Comparison of ENCODE assay signal across 8 cellular contexts in the genomic region with DNA sequence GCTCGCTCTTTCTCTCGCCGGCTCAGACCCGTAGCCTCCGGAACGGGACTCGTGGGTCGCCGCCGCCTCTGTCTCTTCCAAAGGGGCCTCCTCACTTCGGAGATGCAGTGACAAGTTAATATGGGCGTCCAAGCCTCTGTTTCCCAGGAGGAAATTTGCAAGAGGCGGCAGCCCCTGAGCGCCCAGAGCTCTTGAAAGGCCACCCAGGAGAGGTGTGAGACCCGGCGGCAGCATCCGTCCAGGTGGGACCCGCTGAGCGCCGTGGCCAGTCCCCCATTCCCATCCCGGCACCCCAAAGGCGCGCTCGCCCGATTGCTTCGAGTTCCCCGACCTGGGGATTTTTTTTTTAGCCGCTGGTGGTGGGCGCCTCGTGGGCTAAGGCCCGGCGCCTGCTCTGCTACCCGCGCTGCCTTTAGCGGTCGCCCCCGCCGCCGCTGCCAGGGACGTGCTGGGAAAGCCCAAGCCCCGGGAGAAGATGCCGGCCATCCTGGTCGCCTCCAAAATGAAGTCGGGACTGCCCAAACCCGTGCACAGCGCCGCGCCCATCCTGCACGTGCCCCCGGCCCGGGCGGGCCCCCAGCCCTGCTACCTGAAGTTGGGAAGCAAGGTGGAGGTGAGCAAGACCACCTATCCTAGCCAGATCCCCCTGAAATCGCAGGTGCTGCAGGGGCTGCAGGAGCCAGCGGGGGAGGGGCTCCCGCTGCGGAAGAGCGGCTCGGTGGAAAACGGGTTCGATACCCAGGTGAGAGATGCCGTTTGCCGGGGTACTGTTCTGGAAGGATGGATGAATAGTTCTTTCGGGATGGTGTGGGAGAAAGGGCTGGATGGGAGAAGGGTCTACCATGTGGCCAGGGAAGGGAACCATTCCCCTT. TPM values are rescaled to one million over a fixed set of nuclear protein-coding genes. Genes with fewer than 3 reads are reported as not detected.
DNase-seq lines count a peak whose midpoint lies in the region; ATAC-seq and TF ChIP-seq lines count a peak whose summit lies in the region.

No MANE protein-coding gene starts in this region.

- H3K36me3 ChIP-seq in MG63, result peaks cover 43% of the 10 kb centered on the region
- no peaks in the 10 kb centered on the region for H3K36me3 ChIP-seq in naive thymus-derived CD4-positive, alpha-beta T cell (ENCODE audit: control insufficient read depth in 2 of 3, insufficient read depth in 3 of 3, low read length in 3 of 3)

- POLR2A ChIA-PET in naive thymus-derived CD4-positive, alpha-beta T cell (lab: Charles Lee), result interaction anchor here (1.6 kb wide), 1 partner anchor 10 kb away, joined by 5 read pairs; no protein-coding TSS in a partner anchor

- TF ChIP-seq CTCF in coronary artery (IDR thresholded peaks at IDR 0.05), result no peak

- intact Hi-C loops in naive thymus-derived CD4-positive, alpha-beta T cell (cut with micrococcal nuclease), result loop anchor here (2.0 to 10.0 kb wide), 7 partner anchors 596 to 1701 kb away; partner anchors contain the start of genes SERGEF (in 2 of the 2), ZDHHC13 (in 2 of the 2), HTATIP2 (in 1 of the 2) and LDHA (in 1 of the 2)

- H3K4me1 Mint-ChIP-seq in naive thymus-derived CD4-positive, alpha-beta T cell, result peaks cover 6 to 27% (median 24%) of the 10 kb centered on the region in 7 donors

- H3K4me3 ChIP-seq in MG63 (peak overlapping the region; percentile 77), coronary artery (peak overlapping the region; percentile 97)
- H3K4me3 ChIP-seq in naive thymus-derived CD4-positive, alpha-beta T cell (ENCODE audit: low read length), result peak overlapping the region; percentile 81

- peaks cover 0 to 2% (median 0%) of the 10 kb centered on the region in 5 donors for H3K36me3 Mint-ChIP-seq in naive thymus-derived CD4-positive, alpha-beta T cell

- H3K4me1 ChIP-seq in naive thymus-derived CD4-positive, alpha-beta T cell (ENCODE audit: control insufficient read depth in 2 of 2, insufficient read depth in 2 of 2, low read length in 2 of 2), result peaks cover 14 to 18% of the 10 kb centered on the region in 2 donors

- H3K27ac Mint-ChIP-seq in naive thymus-derived CD4-positive, alpha-beta T cell, result peak overlapping the region in 3 of 9 donors; percentile 8 to 73 (median 60)

- H3K9me3 Mint-ChIP-seq in naive thymus-derived CD4-positive, alpha-beta T cell, result peaks cover 0 to 3% (median 0%) of the 10 kb centered on the region in 11 donors

- peak; percentile 20 for DNase-seq in NCI-H82 (lab: John Stamatoyannopoulos, UW)
- no peak for DNase-seq in NCI-H82 treated with DMSO at 0.1 percent for 48 hours (lab: John Stamatoyannopoulos, UW; ENCODE audit: unreplicated experiment)
- no peak for DNase-seq in MG63
- DNase-seq in coronary artery (ENCODE audit: low spot score), result no peak
- peak in 2 of 9 donors; percentile 8 to 9 for DNase-seq in naive thymus-derived CD4-positive, alpha-beta T cell
- no peak for DNase-seq in mesenteric fat pad (ENCODE audit: low spot score)
- no peak for DNase-seq in foreskin melanocyte
- no peak for DNase-seq in NOMO-1 treated with dmso at 0.1 percent for 144 hours (lab: John Stamatoyannopoulos, UW; ENCODE audit: unreplicated experiment)

- ATAC-seq in naive thymus-derived CD4-positive, alpha-beta T cell, result no peak

- H3K9me3 ChIP-seq in MG63, result no peaks in the 10 kb centered on the region
- H3K9me3 ChIP-seq in naive thymus-derived CD4-positive, alpha-beta T cell (ENCODE audit: control insufficient read depth in 2 of 3, low read length in 3 of 3), result no peaks in the 10 kb centered on the region

- no peaks in the 10 kb centered on the region for H3K27me3 ChIP-seq in MG63
- H3K27me3 ChIP-seq in naive thymus-derived CD4-positive, alpha-beta T cell (ENCODE audit: control insufficient read depth in 2 of 2, insufficient read depth in 2 of 2, low read length in 2 of 2), result peaks cover 14% of the 10 kb centered on the region in 2 donors

- peak overlapping the region; percentile 85 to 96 (median 90) for H3K4me3 Mint-ChIP-seq in naive thymus-derived CD4-positive, alpha-beta T cell

- peak overlapping the region; percentile 97 to 98 for H3K27ac ChIP-seq in coronary artery
- peak overlapping the region; percentile 4 for H3K27ac ChIP-seq in naive thymus-derived CD4-positive, alpha-beta T cell (ENCODE audit: low read depth, low read length)

- H3K27me3 Mint-ChIP-seq in naive thymus-derived CD4-positive, alpha-beta T cell, result peaks cover 23 to 72% (median 34%) of the 10 kb centered on the region in 5 donors

- CTCF ChIA-PET in naive thymus-derived CD4-positive, alpha-beta T cell (lab: Charles Lee), result no interaction called here

RNA-seq across cellular contexts. Expression of gene NAV2, which starts 0.8 kb away (rescaled TPM):
- 3.7 and 5.0 TPM in 2 replicates for total RNA-seq in MG63 (2014; rRNA removed; shearing (Covaris generic); ENCODE audit: low replicate concordance)
- 1 to 10 TPM in 2 of 5 experiments, under 1 TPM in 3; 0.24 to 2.2 (median 0.48) TPM for total RNA-seq in naive thymus-derived CD4-positive, alpha-beta T cell
- not detected for polyA plus RNA-seq in naive thymus-derived CD4-positive, alpha-beta T cell
- 13.7 TPM for total RNA-seq in mesenteric fat pad
